8 cellular contexts compared by ENCODE assay signal in genomic region chr1:31715097-31715872, GRCh38. TPM values are rescaled to one million over a fixed set of nuclear protein-coding genes. Genes with fewer than 3 reads are reported as not detected.
A peak's percentile ranks its signal among the peaks of the same experiment; 100 is the strongest.
DNase-seq lines count a peak whose midpoint lies in the region; ATAC-seq and TF ChIP-seq lines count a peak whose summit lies in the region.

No MANE protein-coding gene starts in this region.

- no peak overlapping the region for H3K27ac Mint-ChIP-seq in stimulated activated naive CD8-positive, alpha-beta T cell treated with anti-CD3 and anti-CD28 coated beads, Interleukin-15, amount 100 ng/mL, for 72 hours

- peak; percentile 26 for DNase-seq in activated T-cell treated with anti-CD3 and anti-CD28 coated beads for 24 hours (ENCODE audit: low read depth)
- no peak for DNase-seq in activated T-cell treated with anti-CD3 and anti-CD28 coated beads for 4 hours
- peak; percentile 91 for DNase-seq in NCI-H1105 (lab: John Stamatoyannopoulos, UW)
- peak; percentile 62 to 69 for DNase-seq in activated CD4-positive, alpha-beta T cell treated with anti-CD3 and anti-CD28 coated beads, Interleukin-2, amount 50 U/mL, for 48 hours
- DNase-seq in erythroblast (lab: John Stamatoyannopoulos, UW): peak; percentile 17 to 40
- peak; percentile 95 for DNase-seq in mesenteric fat pad (ENCODE audit: low spot score)
- DNase-seq in stimulated activated naive CD8-positive, alpha-beta T cell treated with anti-CD3 and anti-CD28 coated beads, Interleukin-15, amount 100 ng/mL, for 72 hours: peak in 1 of 2 donors; percentile 45

- no peaks in the 10 kb centered on the region for H3K9me3 Mint-ChIP-seq in stimulated activated naive CD8-positive, alpha-beta T cell treated with anti-CD3 and anti-CD28 coated beads, Interleukin-15, amount 100 ng/mL, for 72 hours

- TF ChIP-seq POLR2A in erythroblast (IDR thresholded peaks at IDR 0.05; ENCODE audit: low read length): no peak

- H3K4me3 Mint-ChIP-seq in stimulated activated naive CD8-positive, alpha-beta T cell treated with anti-CD3 and anti-CD28 coated beads, Interleukin-15, amount 100 ng/mL, for 72 hours: peak overlapping the region; percentile 62 to 74

- peak; percentile 74 for ATAC-seq in stimulated activated naive CD8-positive, alpha-beta T cell treated with anti-CD3 and anti-CD28 coated beads, Interleukin-15, amount 100 ng/mL, for 72 hours
- no peak for ATAC-seq in GM21526 (IDR thresholded peaks at IDR 0.05; ENCODE audit: low FRiP score, unreplicated experiment)

- H3K4me1 Mint-ChIP-seq in stimulated activated naive CD8-positive, alpha-beta T cell treated with anti-CD3 and anti-CD28 coated beads, Interleukin-15, amount 100 ng/mL, for 72 hours: peaks cover 21% of the 10 kb centered on the region

- H3K27me3 Mint-ChIP-seq in stimulated activated naive CD8-positive, alpha-beta T cell treated with anti-CD3 and anti-CD28 coated beads, Interleukin-15, amount 100 ng/mL, for 72 hours: peaks cover 74% of the 10 kb centered on the region

RNA-seq across cellular contexts. Expression of gene COL16A1, which starts 11.5 kb away (rescaled TPM):
- total RNA-seq in mesenteric fat pad: 38.9 TPM

RNA-seq across cellular contexts. Expression of gene ADGRB2, which starts 48.9 kb away (rescaled TPM):
- total RNA-seq in mesenteric fat pad: 3.9 TPM
